ENCODE assay signal across 12 cellular contexts in the genomic region with DNA sequence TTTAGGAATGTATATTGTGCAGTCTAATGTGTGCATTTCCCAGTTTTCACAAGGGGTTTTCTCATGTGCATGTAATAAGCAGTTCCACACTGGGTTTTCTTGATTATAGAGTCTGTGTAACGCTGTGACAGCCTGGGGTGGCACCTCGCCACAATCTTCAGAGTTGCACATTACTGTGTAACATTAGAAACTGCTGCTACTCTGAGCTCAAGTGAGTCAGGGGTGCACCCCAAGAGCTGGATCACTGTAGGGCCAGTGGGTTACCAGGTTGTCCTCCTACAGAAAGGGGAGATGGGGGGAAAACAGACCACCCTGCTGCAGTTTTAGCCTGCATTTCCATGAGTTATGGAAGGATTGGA.
DNase-seq lines count a peak whose midpoint lies in the region; ATAC-seq and FAIRE-seq lines count a peak whose summit lies in the region.
"Had no signal": no experiment of that assay in that cellular context is flagged by ENCODE, and none has a peak within 500 bp of the region (broad histone marks: within the 10 kb centered on the region; RNA-seq: fewer than 3 reads in every experiment).

No MANE protein-coding gene starts in this region.

- peak overlapping the region; percentile 8 for H3K27ac Mint-ChIP-seq in activated T-cell treated with anti-CD3 and anti-CD28 coated beads, Interleukin-2, amount 50 U/mL, for 24 hours
- H3K27ac Mint-ChIP-seq in central memory CD8-positive, alpha-beta T cell (ENCODE audit: low read depth), result peak overlapping the region; percentile 5
- peak overlapping the region; percentile 43 to 82 for H3K27ac Mint-ChIP-seq in stimulated activated naive CD8-positive, alpha-beta T cell treated with anti-CD3 and anti-CD28 coated beads, Interleukin-15, amount 100 ng/mL, for 72 hours

- H3K4me3 Mint-ChIP-seq in activated T-cell treated with anti-CD3 and anti-CD28 coated beads, Interleukin-2, amount 50 U/mL, for 24 hours, result peak overlapping the region; percentile 58
- H3K4me3 Mint-ChIP-seq in central memory CD8-positive, alpha-beta T cell, result peak overlapping the region; percentile 58
- H3K4me3 Mint-ChIP-seq in stimulated activated naive CD8-positive, alpha-beta T cell treated with anti-CD3 and anti-CD28 coated beads, Interleukin-15, amount 100 ng/mL, for 72 hours, result peak overlapping the region; percentile 69 to 77

- no peaks in the 10 kb centered on the region for H3K27me3 Mint-ChIP-seq in activated T-cell treated with anti-CD3 and anti-CD28 coated beads, Interleukin-2, amount 50 U/mL, for 24 hours
- H3K27me3 Mint-ChIP-seq in central memory CD8-positive, alpha-beta T cell, result no peaks in the 10 kb centered on the region
- no peaks in the 10 kb centered on the region for H3K27me3 Mint-ChIP-seq in stimulated activated naive CD8-positive, alpha-beta T cell treated with anti-CD3 and anti-CD28 coated beads, Interleukin-15, amount 100 ng/mL, for 72 hours

- H3K4me1 Mint-ChIP-seq in activated T-cell treated with anti-CD3 and anti-CD28 coated beads, Interleukin-2, amount 50 U/mL, for 24 hours (ENCODE audit: low read depth), result peaks cover 51% of the 10 kb centered on the region
- H3K4me1 Mint-ChIP-seq in central memory CD8-positive, alpha-beta T cell, result peaks cover 51% of the 10 kb centered on the region
- peaks cover 52% of the 10 kb centered on the region for H3K4me1 Mint-ChIP-seq in stimulated activated naive CD8-positive, alpha-beta T cell treated with anti-CD3 and anti-CD28 coated beads, Interleukin-15, amount 100 ng/mL, for 72 hours

- no peak for FAIRE-seq in GM19239 (lab: Jason Lieb, UNC)

- DNase-seq in activated T-cell treated with anti-CD3 and anti-CD28 coated beads, Interleukin-2, amount 50 U/mL, for 24 hours, result no peak
- DNase-seq in activated T-cell treated with anti-CD3 and anti-CD28 coated beads for 4 hours (no peak), GM19239 (ENCODE audit: insufficient read length, low spot score) (no peak), activated gamma-delta T cell treated with Interleukin-2 at 50 U/mL for 16 hours (no peak)
- no peak for DNase-seq in central memory CD8-positive, alpha-beta T cell (ENCODE audit: low spot score in 2 of 2)
- peak in 1 of 2 donors; percentile 37 for DNase-seq in stimulated activated naive CD8-positive, alpha-beta T cell treated with anti-CD3 and anti-CD28 coated beads, Interleukin-15, amount 100 ng/mL, for 72 hours
- DNase-seq: NCI-H187 treated with DMSO at 0.1 percent for 48 hours; stimulated activated CD4-positive, alpha-beta T cell treated with anti-CD3 and anti-CD28 coated beads, Interleukin-15, amount 100 ng/mL, for 24 hours; SW 1271; tibial artery had no signal

- ATAC-seq in HG03432 (IDR thresholded peaks at IDR 0.05; ENCODE audit: unreplicated experiment), result peak; percentile 35
- peak; percentile 49 for ATAC-seq in central memory CD8-positive, alpha-beta T cell (replicated peaks; ENCODE audit: extremely low read depth, poor library complexity, severe bottlenecking)
- peak; percentile 94 for ATAC-seq in stimulated activated naive CD8-positive, alpha-beta T cell treated with anti-CD3 and anti-CD28 coated beads, Interleukin-15, amount 100 ng/mL, for 72 hours
- ATAC-seq in HG03521 (IDR thresholded peaks at IDR 0.05; ENCODE audit: unreplicated experiment), result no peak

- H3K36me3 Mint-ChIP-seq in activated T-cell treated with anti-CD3 and anti-CD28 coated beads, Interleukin-2, amount 50 U/mL, for 24 hours (ENCODE audit: low read depth), result peaks cover 54% of the 10 kb centered on the region
- H3K36me3 Mint-ChIP-seq in central memory CD8-positive, alpha-beta T cell (ENCODE audit: insufficient read depth), result peaks cover 9% of the 10 kb centered on the region

- no peaks in the 10 kb centered on the region for H3K9me3 Mint-ChIP-seq in activated T-cell treated with anti-CD3 and anti-CD28 coated beads, Interleukin-2, amount 50 U/mL, for 24 hours
- no peaks in the 10 kb centered on the region for H3K9me3 Mint-ChIP-seq in central memory CD8-positive, alpha-beta T cell
- no peaks in the 10 kb centered on the region for H3K9me3 Mint-ChIP-seq in stimulated activated naive CD8-positive, alpha-beta T cell treated with anti-CD3 and anti-CD28 coated beads, Interleukin-15, amount 100 ng/mL, for 72 hours

Comparison
In these comparisons a context has a peak if more than half of its experiments do, and no peak if none do; other contexts are left out.
1. H3K27ac Mint-ChIP-seq: peak in every context shown above with its lines; median percentile 62 in stimulated activated naive CD8-positive, alpha-beta T cell treated with anti-CD3 and anti-CD28 coated beads, Interleukin-15, amount 100 ng/mL, for 72 hours; 8 in activated T-cell treated with anti-CD3 and anti-CD28 coated beads, Interleukin-2, amount 50 U/mL, for 24 hours; 5 in central memory CD8-positive, alpha-beta T cell.